8 cellular contexts compared by ENCODE assay signal in the genomic region with DNA sequence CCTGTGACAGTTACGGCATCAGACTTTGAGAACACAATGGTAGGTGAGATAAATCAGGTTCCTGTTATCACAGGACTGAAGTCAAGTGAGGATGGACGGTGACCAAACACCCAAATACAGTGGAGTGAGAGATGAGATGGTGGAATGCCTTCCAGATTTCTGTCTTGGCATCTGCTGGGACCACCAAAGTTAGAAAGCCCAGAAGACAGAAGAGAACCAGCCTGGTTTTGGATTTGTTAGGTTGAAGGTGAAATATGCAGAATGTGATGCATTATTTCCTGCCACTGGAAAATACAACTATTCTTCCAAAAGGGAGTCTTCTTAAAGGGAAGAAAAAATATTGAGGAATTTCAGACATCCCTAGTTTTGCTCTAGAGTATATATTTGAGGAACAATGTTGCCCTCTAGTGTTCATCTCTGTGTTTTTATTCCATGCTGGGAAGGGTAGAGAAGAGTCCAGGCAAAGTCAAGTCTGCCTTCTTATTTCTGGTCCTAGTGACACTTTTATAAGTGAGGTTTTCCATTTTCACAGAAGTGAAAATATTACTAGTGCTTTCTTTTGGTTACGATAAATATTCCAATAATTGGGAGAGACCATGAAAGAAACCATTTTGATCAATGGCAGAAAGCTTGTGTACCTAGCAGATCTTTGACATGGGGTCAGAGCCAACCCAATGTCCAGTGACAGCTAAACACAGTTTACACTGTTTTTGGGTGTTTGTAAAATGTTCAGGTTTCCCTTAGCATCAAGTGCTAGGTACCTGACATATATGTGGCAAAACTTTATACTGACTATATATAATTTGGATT.
A peak's percentile ranks its signal among the peaks of the same experiment; 100 is the strongest.
DNase-seq lines count a peak whose midpoint lies in the region; ATAC-seq and TF ChIP-seq lines count a peak whose summit lies in the region.

No MANE protein-coding gene starts in this region.

- DNase-seq in RPMI8226, result peak; percentile 20
- DNase-seq in epithelial cell of esophagus (ENCODE audit: low read depth), result peak; percentile 73
- DNase-seq in myocyte (ENCODE audit: low read depth), result peak; percentile 78
- no peak for DNase-seq in activated CD4-positive, alpha-beta T cell treated with anti-CD3 and anti-CD28 coated beads, Interleukin-2, amount 50 U/mL, for 1 hour

- no peak overlapping the region for H3K4me3 ChIP-seq in epithelial cell of esophagus (ENCODE audit: low read length)

- TF ChIP-seq CTCF in C4-2B (conservative IDR thresholded peaks at IDR 0.05), result peak; percentile 80
- TF ChIP-seq CTCF in LNCAP (IDR thresholded peaks at IDR 0.05), result peak; percentile 77
- peak; percentile 55 for TF ChIP-seq CTCF in epithelial cell of esophagus (IDR thresholded peaks at IDR 0.05; ENCODE audit: insufficient read depth, low read depth, low read length, missing control alignments)

- ATAC-seq in GM19463 (IDR thresholded peaks at IDR 0.05; ENCODE audit: unreplicated experiment), result peak; percentile 65
- ATAC-seq in GM18520 (IDR thresholded peaks at IDR 0.05; ENCODE audit: unreplicated experiment), result no peak

- H3K27ac ChIP-seq in C4-2B, result no peak overlapping the region
